Comparison of ENCODE assay signal across 2 cellular contexts in genomic region chr9:466749-467148, GRCh38.
TF ChIP-seq lines count a peak whose summit lies in the region.

No MANE protein-coding gene starts in this region.

TF ChIP-seq in liver, 16 proteins besides CTCF, POLR2A, EP300 and RAD21:
- TF ChIP-seq FOXA1 (IDR thresholded peaks at IDR 0.05) (no peak), ZBTB33 (IDR thresholded peaks at IDR 0.05) (no peak), EGR1 (IDR thresholded peaks at IDR 0.05; ENCODE audit: low read depth in 2 of 2) (no peak), HNF4G (IDR thresholded peaks at IDR 0.05) (no peak), GABPA (IDR thresholded peaks at IDR 0.05 in 1 of 2, conservative IDR thresholded peaks at IDR 0.05 in 1 of 2) (no peak), FOXA2 (IDR thresholded peaks at IDR 0.05) (peak; percentile 85), YY1 (IDR thresholded peaks at IDR 0.05) (peak; percentile 39), RXRA (IDR thresholded peaks at IDR 0.05) (peak in 1 of 2 donors; percentile 34)
- TF ChIP-seq, protein P1, sequence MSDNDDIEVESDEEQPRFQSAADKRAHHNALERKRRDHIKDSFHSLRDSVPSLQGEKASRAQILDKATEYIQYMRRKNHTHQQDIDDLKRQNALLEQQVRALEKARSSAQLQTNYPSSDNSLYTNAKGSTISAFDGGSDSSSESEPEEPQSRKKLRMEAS (IDR thresholded peaks at IDR 0.05) = peak; percentile 25
TF ChIP-seq in liver: peak in this region for 4.

TF ChIP-seq in HepG2, 621 proteins besides CTCF, POLR2A, EP300 and RAD21:
- TF ChIP-seq ZSCAN30 (CRISPR knock-in tag; IDR thresholded peaks at IDR 0.05) (no peak), PATZ1 (CRISPR knock-in tag; IDR thresholded peaks at IDR 0.05) (no peak), PAX8 (CRISPR knock-in tag; IDR thresholded peaks at IDR 0.05; ENCODE audit: borderline replicate concordance) (no peak), POLR2AphosphoS2 (IDR thresholded peaks at IDR 0.05; ENCODE audit: low read depth, low read length) (no peak), ARNT2 (CRISPR knock-in tag; IDR thresholded peaks at IDR 0.05; ENCODE audit: low read depth) (no peak)
